ENCODE assay signal across 9 cellular contexts in the genomic region with DNA sequence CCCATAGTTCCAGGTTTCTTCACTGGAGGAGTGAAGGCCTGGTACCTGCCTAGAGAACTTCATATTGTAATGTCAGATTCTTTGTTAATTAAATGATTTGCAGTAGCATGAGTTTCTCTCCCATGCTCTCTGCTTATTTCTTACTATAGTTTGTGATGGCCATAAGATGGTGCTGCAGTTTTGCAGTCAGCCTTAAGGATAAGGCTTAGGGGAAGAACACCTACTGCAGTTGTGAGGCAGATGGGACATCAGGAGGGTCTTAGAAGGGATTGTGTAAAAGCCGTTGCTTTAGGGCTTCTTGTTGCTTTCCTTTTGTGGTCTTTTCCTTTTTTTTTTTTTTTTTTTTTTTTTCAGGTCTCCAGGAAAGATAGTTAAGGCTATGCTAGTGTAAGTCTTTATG.
DNase-seq lines count a peak whose midpoint lies in the region; ATAC-seq and TF ChIP-seq lines count a peak whose summit lies in the region.
"Had no signal": no experiment of that assay in that cellular context is flagged by ENCODE, and none has a peak within 500 bp of the region (broad histone marks: within the 10 kb centered on the region; RNA-seq: fewer than 3 reads in every experiment).

No MANE protein-coding gene starts in this region.

- peak; percentile 27 for DNase-seq in G401 (ENCODE audit: low spot score)
- DNase-seq in Jurkat, Clone E6-1 (ENCODE audit: low read depth, low spot score) = peak; percentile 47
- peak; percentile 48 for DNase-seq in medulla oblongata (ENCODE audit: extremely low spot score)
- DNase-seq in OCI-M2 (lab: John Stamatoyannopoulos, UW; ENCODE audit: unreplicated experiment) = no peak
- no peak for DNase-seq in activated T-cell treated with anti-CD3 and anti-CD28 coated beads, Interleukin-2, amount 50 U/mL, for 48 hours
- DNase-seq in foreskin melanocyte = no peak

- no peak for ATAC-seq in HG03378 (IDR thresholded peaks at IDR 0.05; ENCODE audit: unreplicated experiment)
- ATAC-seq: left lobe of liver had no signal

- peak; percentile 68 for TF ChIP-seq CTCF in VCaP (conservative IDR thresholded peaks at IDR 0.05)

- H3K4me3 ChIP-seq in Jurkat, Clone E6-1 (ENCODE audit: low read length) = no peak overlapping the region

- H3K27ac ChIP-seq in VCaP = peak overlapping the region; percentile 85

- in situ Hi-C loops in G401 (cut with HindIII; ENCODE audit: low sequenced_read_pairs) = no loop called here

Comparison
In these comparisons a context has a peak if more than half of its experiments do, and no peak if none do; other contexts are left out.
1. DNase-seq: peak in G401 (single experiment), Jurkat, Clone E6-1 (single experiment) and medulla oblongata (single experiment); none in OCI-M2 (single experiment), activated T-cell treated with anti-CD3 and anti-CD28 coated beads, Interleukin-2, amount 50 U/mL, for 48 hours (0 of 2) and foreskin melanocyte (single experiment).